Comparison of ENCODE assay signal across 26 cellular contexts in genomic region chr10:57506414-57507094, GRCh38.
"Had no signal": no experiment of that assay in that cellular context is flagged by ENCODE, and none has a peak within 500 bp of the region (broad histone marks: within the 10 kb centered on the region; RNA-seq: fewer than 3 reads in every experiment).

No MANE protein-coding gene starts in this region.

- H3K4me3 Mint-ChIP-seq: activated CD8-positive, alpha-beta T cell treated with anti-CD3 and anti-CD28 coated beads for 36 hours; activated naive CD4-positive, alpha-beta T cell treated with anti-CD3 and anti-CD28 coated beads, Interleukin-2, amount 50 U/mL, for 24 hours; activated T-cell treated with anti-CD3 and anti-CD28 coated beads, Interleukin-2, amount 50 U/mL, for 72 hours; brain had no signal

- H3K27ac Mint-ChIP-seq: activated CD8-positive, alpha-beta T cell treated with anti-CD3 and anti-CD28 coated beads for 36 hours; activated naive CD4-positive, alpha-beta T cell treated with anti-CD3 and anti-CD28 coated beads, Interleukin-2, amount 50 U/mL, for 24 hours; activated T-cell treated with anti-CD3 and anti-CD28 coated beads, Interleukin-2, amount 50 U/mL, for 72 hours; activated T-helper 2 cell treated with anti-CD3 and anti-CD28 coated beads, Interferon-gamma antibody, Interleukin-2, Interleukin-4, amounts not matched to agents 10 μg/mL and 5 μg/mL and 100 μg/mL, durations not matched to agents 14 hours and 24 hours and 36 hours; brain had no signal

- H3K36me3 ChIP-seq: Peyer's patch, SJCRH30 had no signal

- H3K9me3 ChIP-seq: Peyer's patch, SJCRH30, SK-N-SH had no signal

- H3K27me3 Mint-ChIP-seq: activated CD8-positive, alpha-beta T cell treated with anti-CD3 and anti-CD28 coated beads for 36 hours; activated naive CD4-positive, alpha-beta T cell treated with anti-CD3 and anti-CD28 coated beads, Interleukin-2, amount 50 U/mL, for 24 hours had no signal

- H3K27ac ChIP-seq: KMS-11, Peyer's patch, RWPE1, SJCRH30 had no signal

- ATAC-seq: activated CD4-positive, CD25-positive, alpha-beta regulatory T cell treated with anti-CD3 and anti-CD28 coated beads, Interleukin-2, amount 50 U/mL, for 24 hours; activated CD8-positive, alpha-beta T cell treated with anti-CD3 and anti-CD28 coated beads for 36 hours; activated T-cell treated with anti-CD3 and anti-CD28 coated beads, Interleukin-2, amount 50 U/mL, for 72 hours had no signal

- H3K4me1 Mint-ChIP-seq: activated naive CD4-positive, alpha-beta T cell treated with anti-CD3 and anti-CD28 coated beads, Interleukin-2, amount 50 U/mL, for 24 hours; brain had no signal

- DNase-seq: activated CD4-positive, alpha-beta T cell treated with anti-CD3 and anti-CD28 coated beads for 4 hours; activated CD8-positive, alpha-beta memory T cell treated with anti-CD3 and anti-CD28 coated beads, Interleukin-2, amount 50 U/mL, for 4 hours; activated CD8-positive, alpha-beta T cell treated with anti-CD3 and anti-CD28 coated beads for 36 hours; activated naive CD4-positive, alpha-beta T cell; activated T-cell treated with anti-CD3 and anti-CD28 coated beads, Interleukin-2, amount 50 U/mL, for 72 hours; amygdala; NCI-H1092; NCI-H1417; NCI-H2029; NCI-H2107; NCI-H2171 treated with DMSO at 0.1 percent for 48 hours; NCI-H345; NCI-H510A; NCI-H526 treated with DMSO at 0.1 percent for 48 hours; NK-92 treated with Interleukin-12 subunit alpha and Interleukin-12 subunit beta, amount 100 ng/mL, for 24 hours; Peyer's patch; Right ventricle myocardium superior; SJCRH30; SK-N-SH; T-helper 1 cell had no signal

- H3K27me3 ChIP-seq: Peyer's patch, SJCRH30 had no signal

- H3K36me3 Mint-ChIP-seq: activated naive CD4-positive, alpha-beta T cell treated with anti-CD3 and anti-CD28 coated beads, Interleukin-2, amount 50 U/mL, for 24 hours; brain had no signal

- H3K4me3 ChIP-seq: Peyer's patch, SJCRH30 had no signal

- H3K4me1 ChIP-seq: Peyer's patch, SJCRH30 had no signal

- H3K9me3 Mint-ChIP-seq: activated naive CD4-positive, alpha-beta T cell treated with anti-CD3 and anti-CD28 coated beads, Interleukin-2, amount 50 U/mL, for 24 hours had no signal
